Comparison of ENCODE assay signal across 8 cellular contexts in genomic region chr20:41617931-41618806, GRCh38. TPM values are rescaled to one million over a fixed set of nuclear protein-coding genes. Genes with fewer than 3 reads are reported as not detected.
A peak's percentile ranks its signal among the peaks of the same experiment; 100 is the strongest.
DNase-seq lines count a peak whose midpoint lies in the region; ATAC-seq, FAIRE-seq and TF ChIP-seq lines count a peak whose summit lies in the region.

A gene with protein sequence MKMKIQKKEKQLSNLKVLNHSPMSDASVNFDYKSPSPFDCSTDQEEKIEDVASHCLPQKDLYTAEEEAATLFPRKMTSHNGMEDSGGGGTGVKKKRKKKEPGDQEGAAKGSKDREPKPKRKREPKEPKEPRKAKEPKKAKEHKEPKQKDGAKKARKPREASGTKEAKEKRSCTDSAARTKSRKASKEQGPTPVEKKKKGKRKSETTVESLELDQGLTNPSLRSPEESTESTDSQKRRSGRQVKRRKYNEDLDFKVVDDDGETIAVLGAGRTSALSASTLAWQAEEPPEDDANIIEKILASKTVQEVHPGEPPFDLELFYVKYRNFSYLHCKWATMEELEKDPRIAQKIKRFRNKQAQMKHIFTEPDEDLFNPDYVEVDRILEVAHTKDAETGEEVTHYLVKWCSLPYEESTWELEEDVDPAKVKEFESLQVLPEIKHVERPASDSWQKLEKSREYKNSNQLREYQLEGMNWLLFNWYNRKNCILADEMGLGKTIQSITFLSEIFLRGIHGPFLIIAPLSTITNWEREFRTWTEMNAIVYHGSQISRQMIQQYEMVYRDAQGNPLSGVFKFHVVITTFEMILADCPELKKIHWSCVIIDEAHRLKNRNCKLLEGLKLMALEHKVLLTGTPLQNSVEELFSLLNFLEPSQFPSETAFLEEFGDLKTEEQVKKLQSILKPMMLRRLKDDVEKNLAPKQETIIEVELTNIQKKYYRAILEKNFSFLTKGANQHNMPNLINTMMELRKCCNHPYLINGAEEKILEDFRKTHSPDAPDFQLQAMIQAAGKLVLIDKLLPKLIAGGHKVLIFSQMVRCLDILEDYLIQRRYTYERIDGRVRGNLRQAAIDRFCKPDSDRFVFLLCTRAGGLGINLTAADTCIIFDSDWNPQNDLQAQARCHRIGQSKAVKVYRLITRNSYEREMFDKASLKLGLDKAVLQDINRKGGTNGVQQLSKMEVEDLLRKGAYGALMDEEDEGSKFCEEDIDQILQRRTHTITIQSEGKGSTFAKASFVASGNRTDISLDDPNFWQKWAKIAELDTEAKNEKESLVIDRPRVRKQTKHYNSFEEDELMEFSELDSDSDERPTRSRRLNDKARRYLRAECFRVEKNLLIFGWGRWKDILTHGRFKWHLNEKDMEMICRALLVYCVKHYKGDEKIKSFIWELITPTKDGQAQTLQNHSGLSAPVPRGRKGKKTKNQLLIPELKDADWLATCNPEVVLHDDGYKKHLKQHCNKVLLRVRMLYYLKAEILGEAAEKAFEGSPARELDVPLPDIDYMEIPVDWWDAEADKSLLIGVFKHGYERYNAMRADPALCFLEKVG (N-terminal part only) (minus strand): TSS chr20:41618377. CDS start chr20:41551337, 67,040 bp downstream.

- H3K9me3 ChIP-seq in kidney (ENCODE audit: control insufficient read depth in 1 of 2, low read length in 2 of 2) = no peaks in the 10 kb centered on the region

- H3K27ac ChIP-seq in kidney (ENCODE audit: low read depth in 2 of 2, low read length in 2 of 2) = peak within 1 kb of the TSS in 1 of 2 donors; percentile 23

- peak within 1 kb of the TSS; percentile 11 to 14 for H3K9ac ChIP-seq in kidney (ENCODE audit: low read length in 2 of 2)

- no peak for TF ChIP-seq CTCF in AG09309 (IDR thresholded peaks at IDR 0.05; ENCODE audit: control insufficient read depth, insufficient read depth, low read depth, low read length, missing control alignments)
- no peak for TF ChIP-seq CTCF in kidney (IDR thresholded peaks at IDR 0.05; ENCODE audit: borderline replicate concordance, extremely low read depth, insufficient read depth)

- intact Hi-C loops in kidney (cut with DNase I) = no loop called here

- peak; percentile 95 for FAIRE-seq in kidney (lab: Jason Lieb, UNC)

- H3K36me3 ChIP-seq in kidney (ENCODE audit: control insufficient read depth in 1 of 2, insufficient read depth in 2 of 2, low read length in 2 of 2) = no peaks in the 10 kb centered on the region

- ATAC-seq in GM19035 (IDR thresholded peaks at IDR 0.05; ENCODE audit: unreplicated experiment) (peak; percentile 98), HG03354 (IDR thresholded peaks at IDR 0.05; ENCODE audit: poor library complexity, severe bottlenecking, unreplicated experiment) (peak; percentile 99)
- peak; percentile 99 for ATAC-seq in activated CD4-positive, CD25-positive, alpha-beta regulatory T cell treated with anti-CD3 and anti-CD28 coated beads, Interleukin-2, amount 50 U/mL, for 24 hours

- DNase-seq in AG09309 (ENCODE audit: low read depth) (peak; percentile 98), NCI-H446 treated with DMSO at 0.1 percent for 48 hours (lab: John Stamatoyannopoulos, UW) (peak; percentile 99), cerebellar nuclear complex (lab: John Stamatoyannopoulos, UW) (peak; percentile 97 to 99), kidney (peak; percentile 100)
- DNase-seq in stimulated activated CD4-positive, alpha-beta T cell treated with anti-CD3 and anti-CD28 coated beads, Interleukin-15, amount 100 ng/mL, for 24 hours = peak; percentile 99

- H3K4me3 ChIP-seq in AG09309 (ENCODE audit: control insufficient read depth, low read depth, low read length) = peak within 1 kb of the TSS; percentile 87
- H3K4me3 ChIP-seq in kidney (ENCODE audit: low read length in 2 of 2) = peak within 1 kb of the TSS; percentile 59 to 75

- peaks cover 3 to 10% of the 10 kb centered on the region in 2 donors for H3K4me1 ChIP-seq in kidney (ENCODE audit: control insufficient read depth in 1 of 2, insufficient read depth in 1 of 2, low read depth in 1 of 2, low read length in 2 of 2)

RNA-seq across cellular contexts. Expression of the gene that starts here (rescaled TPM):
- 53.5 TPM for total RNA-seq in kidney
- 4.5 TPM for polyA plus RNA-seq in kidney (ENCODE audit: insufficient read depth, low read depth, low replicate concordance)
